19 cellular contexts compared by ENCODE assay signal in the genomic region with DNA sequence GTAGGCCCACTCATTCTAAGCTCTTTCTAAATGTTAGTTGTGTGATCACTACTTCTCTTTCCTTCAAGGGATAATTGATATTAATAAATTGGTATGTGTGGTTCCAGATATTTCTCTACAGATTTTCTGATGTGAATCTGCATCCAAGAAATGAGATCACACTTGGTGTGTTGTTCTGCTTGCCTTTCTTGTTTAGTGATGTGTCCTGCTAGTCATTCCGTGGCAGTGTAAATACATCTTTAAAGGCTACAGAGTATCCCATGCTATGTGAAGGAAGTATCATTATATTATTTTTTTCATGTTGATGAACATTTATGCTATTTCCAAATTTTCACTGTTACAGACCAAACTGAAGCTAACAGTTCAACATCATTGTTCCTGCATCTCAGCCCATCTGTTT. TPM values are rescaled to one million over a fixed set of nuclear protein-coding genes. Genes with fewer than 3 reads are reported as not detected.
A peak's percentile ranks its signal among the peaks of the same experiment; 100 is the strongest.
DNase-seq lines count a peak whose midpoint lies in the region; ATAC-seq, FAIRE-seq and TF ChIP-seq lines count a peak whose summit lies in the region.
"Had no signal": no experiment of that assay in that cellular context is flagged by ENCODE, and none has a peak within 500 bp of the region (broad histone marks: within the 10 kb centered on the region; RNA-seq: fewer than 3 reads in every experiment).

No MANE protein-coding gene starts in this region.

- no peaks in the 10 kb centered on the region for H4K20me1 ChIP-seq in HepG2 (ENCODE audit: insufficient read depth, low read length)

- no peak for TF ChIP-seq POLR2A in body of pancreas (IDR thresholded peaks at IDR 0.05)
- TF ChIP-seq POLR2A in HepG2 (IDR thresholded peaks at IDR 0.05; ENCODE audit: insufficient read depth in 1 of 2, low read depth in 2 of 2, low read length in 2 of 2), result no peak

- POLR2A ChIA-PET in HepG2 (lab: Yijun Ruan, JAX), result no interaction called here

- CTCF ChIA-PET in HepG2 (lab: Yijun Ruan, JAX; ENCODE audit: low intra/inter-chr PET ratio, low total read pairs), result no interaction called here

- H2AFZ ChIP-seq in HepG2 (ENCODE audit: low read length), result no peak overlapping the region

- no peak for TF ChIP-seq CTCF in RWPE2 (IDR thresholded peaks at IDR 0.05; ENCODE audit: poor library complexity, severe bottlenecking)
- no peak for TF ChIP-seq CTCF in body of pancreas (IDR thresholded peaks at IDR 0.05)
- TF ChIP-seq CTCF in HepG2 (CRISPR knock-in tag; IDR thresholded peaks at IDR 0.05), result no peak

- H3K4me2 ChIP-seq in HepG2 (ENCODE audit: low read depth, low read length), result no peak overlapping the region

- TF ChIP-seq RAD21 in HepG2 (CRISPR knock-in tag; IDR thresholded peaks at IDR 0.05), result no peak

- no peaks in the 10 kb centered on the region; the same call in 1 of the 2 replicates for H3K36me3 ChIP-seq in RWPE2 (ENCODE audit: low read depth)
- H3K36me3 ChIP-seq in body of pancreas (replicated peaks in 1 of 2; ENCODE audit: insufficient read depth in 1 of 2, low read depth in 2 of 2), result no peaks in the 10 kb centered on the region
- no peaks in the 10 kb centered on the region for H3K36me3 ChIP-seq in HepG2 (replicated peaks in 1 of 2; ENCODE audit: control insufficient read depth in 1 of 2, insufficient read depth in 2 of 2, low read length in 2 of 2)
- H3K36me3 ChIP-seq: BE2C had no signal

- intact Hi-C loops in body of pancreas (cut with DNase I), result no loop called here
- intact Hi-C loops in HepG2 (cut with micrococcal nuclease; ENCODE audit: unreplicated experiment), result no loop called here

- H3K4me3 ChIP-seq in RWPE2 (ENCODE audit: severe bottlenecking) (no peak overlapping the region), skin epidermis (no peak overlapping the region), body of pancreas (no peak overlapping the region), HepG2 (replicated peaks in 1 of 3; ENCODE audit: insufficient read depth in 1 of 3, low read depth in 2 of 3, low read length in 3 of 3) (no peak overlapping the region)

- H3K4me1 ChIP-seq in RWPE2 (ENCODE audit: insufficient read depth, poor library complexity, severe bottlenecking) (peaks cover 37% of the 10 kb centered on the region), body of pancreas (no peaks in the 10 kb centered on the region), HepG2 (ENCODE audit: insufficient read depth, low read length) (no peaks in the 10 kb centered on the region)
- H3K4me1 ChIP-seq: BE2C had no signal

- WGBS in body of pancreas, 2 donors, result 96 to 97% methylated on average over 1 of the region's 1 CpG
- 11% methylated on average over 1 of the region's 1 CpG for WGBS in HepG2 (ENCODE audit: low lambda C conversion rate)

- TF ChIP-seq EP300 in HepG2 (IDR thresholded peaks at IDR 0.05; ENCODE audit: low read depth in 2 of 2, low read length in 2 of 2), result no peak
- no peak for TF ChIP-seq EP300 in HepG2 (CRISPR knock-in tag; IDR thresholded peaks at IDR 0.05; ENCODE audit: borderline replicate concordance)

- DNase-seq in RWPE2 (ENCODE audit: low spot score), result no peak
- no peak for DNase-seq in body of pancreas
- DNase-seq in activated CD4-positive, alpha-beta T cell treated with anti-CD3 and anti-CD28 coated beads for 48 hours, result no peak
- DNase-seq in HepG2 (ENCODE audit: low spot score), result no peak
- DNase-seq in urothelium cell line (ENCODE audit: low spot score), result no peak
- DNase-seq: BE2C, EL, Karpas-422, NCI-H1694, NCI-H2081, NCI-H2171, NCI-H345, NCI-H524 treated with DMSO at 0.1 percent for 48 hours, NCI-H82, Right ventricle myocardium superior had no signal

- H3K9ac ChIP-seq in HepG2 (ENCODE audit: insufficient read depth, low read depth, low read length), result no peak overlapping the region

- ATAC-seq in RWPE2 (ENCODE audit: low read depth) (no peak), esophagus mucosa (peak; percentile 68), body of pancreas (no peak), HepG2 (no peak)

- H3K79me2 ChIP-seq in HepG2 (ENCODE audit: insufficient read depth, low read length), result no peaks in the 10 kb centered on the region

- no TSS peak for BruUV-seq in HepG2 (replicated peaks; lab: Mats Ljungman, UMichigan)

- H3K27ac ChIP-seq in RWPE2 (ENCODE audit: poor library complexity, severe bottlenecking), result peak overlapping the region; percentile 90
- peak overlapping the region in 13 of 21 experiments; percentile 8 to 72 (median 38) for H3K27ac ChIP-seq in skin epidermis
- H3K27ac ChIP-seq in body of pancreas, result no peak overlapping the region
- no peak overlapping the region for H3K27ac ChIP-seq in HepG2 (ENCODE audit: extremely low read length, insufficient read depth, low read length)

- H3K27me3 ChIP-seq in RWPE2 (ENCODE audit: insufficient read depth, poor library complexity, severe bottlenecking), result no peaks in the 10 kb centered on the region
- H3K27me3 ChIP-seq in body of pancreas, result no peaks in the 10 kb centered on the region
- H3K27me3 ChIP-seq in HepG2 (ENCODE audit: control insufficient read depth in 1 of 2, insufficient read depth in 2 of 2, low read length in 2 of 2), result no peaks in the 10 kb centered on the region
- H3K27me3 ChIP-seq: BE2C had no signal

- no peaks in the 10 kb centered on the region for H3K9me3 ChIP-seq in RWPE2 (ENCODE audit: severe bottlenecking)
- H3K9me3 ChIP-seq in body of pancreas, result no peaks in the 10 kb centered on the region
- no peaks in the 10 kb centered on the region for H3K9me3 ChIP-seq in HepG2 (ENCODE audit: low read length)
- H3K9me3 ChIP-seq: BE2C had no signal

- FAIRE-seq in HepG2 (lab: Jason Lieb, UNC) (no peak), urothelium cell line (lab: Jason Lieb, UNC) (no peak)
- FAIRE-seq: H54 had no signal

- in situ Hi-C loops in HepG2 (cut with HindIII; ENCODE audit: extremely low pct_ligation_motif_present, low pct_unique_long_range_greater_than_20kb), result no loop called here

RNA-seq across cellular contexts. Expression of gene CDH26, which starts 13.2 kb away (rescaled TPM):
- total RNA-seq in esophagus mucosa, result 1.3 TPM
- under 1 TPM; 0.26 to 0.33 TPM for total RNA-seq in body of pancreas
- 0.40 and 0.45 TPM in 2 replicates for total RNA-seq in HepG2 (2016; rRNA removed; fragmentation: Illumina TruSeq; extraction: Trizol)
- total RNA-seq in HepG2 (2016; cell fraction: cytosol; rRNA removed; fragmentation: Illumina TruSeq; extraction: Trizol; ENCODE audit: low read depth), result 0.10 and 0.18 TPM in 2 replicates
- total RNA-seq in HepG2 (2016; cell fraction: insoluble cytoplasmic fraction; rRNA removed; fragmentation: Illumina TruSeq; extraction: Trizol), result 0.11 TPM in 1 of 2 replicates, not detected in the other
- 0.10 and 0.34 TPM in 2 replicates for total RNA-seq in HepG2 (2016; cell fraction: membrane; rRNA removed; fragmentation: Illumina TruSeq; extraction: Trizol)
- 0.59 and 0.88 TPM in 2 replicates for total RNA-seq in HepG2 (2016; cell fraction: nucleus; rRNA removed; fragmentation: Illumina TruSeq; extraction: Trizol)
- 0.88 and 1.1 TPM in 2 replicates for polyA plus RNA-seq in HepG2 (2011; rRNA removed)
- polyA plus RNA-seq in HepG2 (2011; cell fraction: cytosol; rRNA removed), result 0.11 and 0.19 TPM in 2 replicates
- polyA plus RNA-seq in HepG2 (2011; cell fraction: nucleus; rRNA removed), result 3.0 TPM in 2 replicates
- polyA plus RNA-seq in HepG2 (2012), result 0.44 and 0.67 TPM in 2 replicates
- polyA plus RNA-seq in HepG2 (2016; cell fraction: cytosol; fragmentation: Illumina TruSeq; extraction: Trizol; ENCODE audit: low read depth), result not detected in 2 replicates
- 0.22 TPM in 1 of 2 replicates, not detected in the other for polyA plus RNA-seq in HepG2 (2016; cell fraction: insoluble cytoplasmic fraction; fragmentation: Illumina TruSeq; extraction: Trizol; ENCODE audit: low read depth)
- polyA plus RNA-seq in HepG2 (2016; cell fraction: membrane; fragmentation: Illumina TruSeq; extraction: Trizol; ENCODE audit: low read depth), result not detected in 2 replicates
- polyA plus RNA-seq in HepG2 (2016; cell fraction: nucleus; fragmentation: Illumina TruSeq; extraction: Trizol; ENCODE audit: insufficient read depth, low read depth), result 1.6 and 1.8 TPM in 2 replicates
- 0.52 TPM in 1 of 2 replicates, not detected in the other for polyA minus RNA-seq in HepG2 (2011; rRNA and poly(A)+ RNA removed; ENCODE audit: low replicate concordance)
- 0.79 TPM in 1 of 2 replicates, not detected in the other for polyA minus RNA-seq in HepG2 (2011; cell fraction: cytosol; rRNA and poly(A)+ RNA removed)
- polyA minus RNA-seq in HepG2 (2011; cell fraction: nucleus; rRNA and poly(A)+ RNA removed), result 2.7 and 3.2 TPM in 2 replicates
- polyA plus RNA-seq: IgD-negative memory B cell had no signal

RNA-seq across cellular contexts. Expression of gene FAM217B, which starts 31.2 kb away (rescaled TPM):
- total RNA-seq in esophagus mucosa, result 11.0 TPM
- total RNA-seq in body of pancreas, result 1 to 10 TPM; 2.6 to 3.6 TPM
- 14.3 and 20.4 TPM in 2 replicates for total RNA-seq in HepG2 (2016; rRNA removed; fragmentation: Illumina TruSeq; extraction: Trizol)
- total RNA-seq in HepG2 (2016; cell fraction: cytosol; rRNA removed; fragmentation: Illumina TruSeq; extraction: Trizol; ENCODE audit: low read depth), result 1.5 and 1.8 TPM in 2 replicates
- total RNA-seq in HepG2 (2016; cell fraction: insoluble cytoplasmic fraction; rRNA removed; fragmentation: Illumina TruSeq; extraction: Trizol), result 11.9 and 18.8 TPM in 2 replicates
- 7.2 and 7.3 TPM in 2 replicates for total RNA-seq in HepG2 (2016; cell fraction: membrane; rRNA removed; fragmentation: Illumina TruSeq; extraction: Trizol)
- total RNA-seq in HepG2 (2016; cell fraction: nucleus; rRNA removed; fragmentation: Illumina TruSeq; extraction: Trizol), result 19.5 and 21.4 TPM in 2 replicates
- polyA plus RNA-seq in HepG2 (2011; rRNA removed), result 7.4 and 11.1 TPM in 2 replicates
- polyA plus RNA-seq in HepG2 (2011; cell fraction: cytosol; rRNA removed), result 4.5 and 7.3 TPM in 2 replicates
- polyA plus RNA-seq in HepG2 (2011; cell fraction: nucleus; rRNA removed), result 4.6 and 9.1 TPM in 2 replicates
- 5.7 and 9.1 TPM in 2 replicates for polyA plus RNA-seq in HepG2 (2012)
- polyA plus RNA-seq in HepG2 (2016; cell fraction: cytosol; fragmentation: Illumina TruSeq; extraction: Trizol; ENCODE audit: low read depth), result 1.6 and 1.8 TPM in 2 replicates
- 18.5 and 19.5 TPM in 2 replicates for polyA plus RNA-seq in HepG2 (2016; cell fraction: insoluble cytoplasmic fraction; fragmentation: Illumina TruSeq; extraction: Trizol; ENCODE audit: low read depth)
- 4.0 and 4.2 TPM in 2 replicates for polyA plus RNA-seq in HepG2 (2016; cell fraction: membrane; fragmentation: Illumina TruSeq; extraction: Trizol; ENCODE audit: low read depth)
- 15.5 and 17.2 TPM in 2 replicates for polyA plus RNA-seq in HepG2 (2016; cell fraction: nucleus; fragmentation: Illumina TruSeq; extraction: Trizol; ENCODE audit: insufficient read depth, low read depth)
- 4.9 and 7.4 TPM in 2 replicates for polyA minus RNA-seq in HepG2 (2011; rRNA and poly(A)+ RNA removed; ENCODE audit: low replicate concordance)
- 7.1 and 7.6 TPM in 2 replicates for polyA minus RNA-seq in HepG2 (2011; cell fraction: cytosol; rRNA and poly(A)+ RNA removed)
- polyA minus RNA-seq in HepG2 (2011; cell fraction: nucleus; rRNA and poly(A)+ RNA removed), result 25.2 and 33.8 TPM in 2 replicates

RNA-seq across cellular contexts. Expression of gene PPP1R3D, which starts 31.3 kb away (rescaled TPM):
- total RNA-seq in esophagus mucosa (8.6 TPM), body of pancreas (1 to 10 TPM; 6.0 to 6.3 TPM), HepG2 (2016; rRNA removed; fragmentation: Illumina TruSeq; extraction: Trizol) (3.7 and 4.0 TPM in 2 replicates)
- total RNA-seq in HepG2 (2016; cell fraction: cytosol; rRNA removed; fragmentation: Illumina TruSeq; extraction: Trizol; ENCODE audit: low read depth), result 0.40 and 0.53 TPM in 2 replicates
- total RNA-seq in HepG2 (2016; cell fraction: insoluble cytoplasmic fraction; rRNA removed; fragmentation: Illumina TruSeq; extraction: Trizol), result 3.6 and 3.9 TPM in 2 replicates
- total RNA-seq in HepG2 (2016; cell fraction: membrane; rRNA removed; fragmentation: Illumina TruSeq; extraction: Trizol), result 3.1 TPM in 2 replicates
- total RNA-seq in HepG2 (2016; cell fraction: nucleus; rRNA removed; fragmentation: Illumina TruSeq; extraction: Trizol), result 5.1 and 5.2 TPM in 2 replicates
- 1.0 and 1.2 TPM in 2 replicates for polyA plus RNA-seq in HepG2 (2011; rRNA removed)
- 0.89 and 0.91 TPM in 2 replicates for polyA plus RNA-seq in HepG2 (2011; cell fraction: cytosol; rRNA removed)
- 2.7 and 3.1 TPM in 2 replicates for polyA plus RNA-seq in HepG2 (2011; cell fraction: nucleus; rRNA removed)
- polyA plus RNA-seq in HepG2 (2012), result 1.7 and 1.9 TPM in 2 replicates
- 0.22 and 0.29 TPM in 2 replicates for polyA plus RNA-seq in HepG2 (2016; cell fraction: cytosol; fragmentation: Illumina TruSeq; extraction: Trizol; ENCODE audit: low read depth)
- polyA plus RNA-seq in HepG2 (2016; cell fraction: insoluble cytoplasmic fraction; fragmentation: Illumina TruSeq; extraction: Trizol; ENCODE audit: low read depth), result 2.9 and 3.0 TPM in 2 replicates
- polyA plus RNA-seq in HepG2 (2016; cell fraction: membrane; fragmentation: Illumina TruSeq; extraction: Trizol; ENCODE audit: low read depth), result 1.1 and 1.4 TPM in 2 replicates
- polyA plus RNA-seq in HepG2 (2016; cell fraction: nucleus; fragmentation: Illumina TruSeq; extraction: Trizol; ENCODE audit: insufficient read depth, low read depth), result 3.4 and 3.9 TPM in 2 replicates
- polyA minus RNA-seq in HepG2 (2011; rRNA and poly(A)+ RNA removed; ENCODE audit: low replicate concordance), result 1.9 and 4.1 TPM in 2 replicates
- polyA minus RNA-seq in HepG2 (2011; cell fraction: cytosol; rRNA and poly(A)+ RNA removed), result 1.3 and 3.8 TPM in 2 replicates
- 8.4 and 8.7 TPM in 2 replicates for polyA minus RNA-seq in HepG2 (2011; cell fraction: nucleus; rRNA and poly(A)+ RNA removed)

RNA-seq across cellular contexts. Expression of gene SYCP2, which starts 38.0 kb away (rescaled TPM):
- total RNA-seq in esophagus mucosa (0.60 TPM), body of pancreas (10 to 100 TPM in 1 of 2 donors, 1 to 10 TPM in 1; 3.6 to 15.3 TPM), HepG2 (2016; rRNA removed; fragmentation: Illumina TruSeq; extraction: Trizol) (0.07 and 0.25 TPM in 2 replicates)
- total RNA-seq in HepG2 (2016; cell fraction: cytosol; rRNA removed; fragmentation: Illumina TruSeq; extraction: Trizol; ENCODE audit: low read depth), result 0.30 TPM in 1 of 2 replicates, not detected in the other
- 0.15 TPM in 1 of 2 replicates, not detected in the other for total RNA-seq in HepG2 (2016; cell fraction: insoluble cytoplasmic fraction; rRNA removed; fragmentation: Illumina TruSeq; extraction: Trizol)
- 0.03 and 0.38 TPM in 2 replicates for total RNA-seq in HepG2 (2016; cell fraction: membrane; rRNA removed; fragmentation: Illumina TruSeq; extraction: Trizol)
- 0.25 and 1.1 TPM in 2 replicates for total RNA-seq in HepG2 (2016; cell fraction: nucleus; rRNA removed; fragmentation: Illumina TruSeq; extraction: Trizol)
- 0.09 and 0.24 TPM in 2 replicates for polyA plus RNA-seq in HepG2 (2011; rRNA removed)
- polyA plus RNA-seq in HepG2 (2011; cell fraction: cytosol; rRNA removed), result 0.10 TPM in 1 of 2 replicates, not detected in the other
- polyA plus RNA-seq in HepG2 (2011; cell fraction: nucleus; rRNA removed), result 0.12 and 0.32 TPM in 2 replicates
- polyA plus RNA-seq in HepG2 (2012), result 0.07 and 0.36 TPM in 2 replicates
- polyA plus RNA-seq in HepG2 (2016; cell fraction: cytosol; fragmentation: Illumina TruSeq; extraction: Trizol; ENCODE audit: low read depth), result not detected in 2 replicates
- polyA plus RNA-seq in HepG2 (2016; cell fraction: insoluble cytoplasmic fraction; fragmentation: Illumina TruSeq; extraction: Trizol; ENCODE audit: low read depth), result not detected in 2 replicates
- not detected in 2 replicates for polyA plus RNA-seq in HepG2 (2016; cell fraction: membrane; fragmentation: Illumina TruSeq; extraction: Trizol; ENCODE audit: low read depth)
- polyA plus RNA-seq in HepG2 (2016; cell fraction: nucleus; fragmentation: Illumina TruSeq; extraction: Trizol; ENCODE audit: insufficient read depth, low read depth), result 0.53 and 0.57 TPM in 2 replicates
- polyA minus RNA-seq in HepG2 (2011; rRNA and poly(A)+ RNA removed; ENCODE audit: low replicate concordance), result not detected in 2 replicates
- polyA minus RNA-seq in HepG2 (2011; cell fraction: cytosol; rRNA and poly(A)+ RNA removed), result not detected in 2 replicates
- polyA minus RNA-seq in HepG2 (2011; cell fraction: nucleus; rRNA and poly(A)+ RNA removed), result 1.1 and 1.3 TPM in 2 replicates

Comparison
In these comparisons a context has a peak if more than half of its experiments do, and no peak if none do; other contexts are left out.
1. H3K27ac ChIP-seq: peak in RWPE2 (single experiment) and skin epidermis (13 of 21); none in body of pancreas (0 of 4) and HepG2 (single experiment).